In the genomic region with DNA sequence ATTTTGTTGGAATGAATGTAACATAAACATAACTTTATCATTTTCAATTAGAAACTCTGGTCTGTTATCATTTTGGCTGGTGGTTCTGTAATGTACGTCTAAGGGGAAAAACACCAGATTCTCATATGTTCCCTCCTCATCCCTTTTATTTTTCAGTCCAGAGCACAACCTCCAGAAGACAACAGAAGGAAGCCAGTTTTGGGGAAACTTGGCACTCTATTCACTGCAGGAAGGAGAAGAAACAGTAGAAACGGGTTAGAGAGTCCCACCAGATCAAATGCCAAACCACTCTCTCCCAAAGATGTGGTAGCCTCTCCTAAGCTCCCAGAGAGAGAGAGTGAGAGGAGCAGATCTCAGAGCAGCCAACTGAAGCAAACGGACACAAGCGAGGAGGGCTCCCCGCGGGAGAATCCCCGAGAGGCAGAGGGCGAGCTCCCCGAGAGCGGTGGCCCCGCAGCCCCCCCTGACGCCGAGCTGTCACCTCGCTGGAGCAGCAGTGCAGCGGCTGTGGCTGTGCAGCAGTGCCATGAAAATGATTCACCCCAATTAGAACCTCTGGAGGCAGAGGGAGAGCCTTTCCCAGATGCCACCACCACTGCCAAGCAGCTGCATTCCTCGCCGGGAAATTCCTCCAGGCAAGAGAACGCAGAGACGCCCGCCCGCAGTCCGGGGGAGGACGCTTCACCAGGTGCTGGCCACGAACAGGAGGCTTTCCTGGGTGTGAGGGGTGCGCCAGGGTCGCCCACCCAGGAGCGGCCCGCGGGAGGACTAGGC, we compare ENCODE assay signal across 8 cellular contexts.
DNase-seq lines count a peak whose midpoint lies in the region; ATAC-seq, FAIRE-seq and TF ChIP-seq lines count a peak whose summit lies in the region.

No MANE protein-coding gene starts in this region.

- H3K4me2 ChIP-seq in OCI-LY7 (ENCODE audit: low read length): peak overlapping the region; percentile 97

- in situ Hi-C loops in astrocyte of the spinal cord (cut with HindIII; ENCODE audit: low sequenced_read_pairs): no loop called here

- H2AFZ ChIP-seq in OCI-LY7 (ENCODE audit: low read length): peak overlapping the region; percentile 80

- H3K9me2 ChIP-seq in OCI-LY7 (ENCODE audit: insufficient read depth, low read length): no peaks in the 10 kb centered on the region

- ATAC-seq in GM19452 (IDR thresholded peaks at IDR 0.05; ENCODE audit: unreplicated experiment): peak; percentile 2
- no peak for ATAC-seq in HG03571 (IDR thresholded peaks at IDR 0.05; ENCODE audit: unreplicated experiment)

- peaks cover 46% of the 10 kb centered on the region for H3K79me2 ChIP-seq in OCI-LY7 (ENCODE audit: insufficient read depth, low read depth, low read length)

- H3K27ac ChIP-seq in AG04450 (ENCODE audit: low read depth, low read length) (no peak overlapping the region), OCI-LY7 (ENCODE audit: low read depth, low read length, poor library complexity, severe bottlenecking) (peak overlapping the region; percentile 88), iPS-20b (ENCODE audit: low read length) (no peak overlapping the region), small intestine (ENCODE audit: low read depth in 1 of 2, low read length in 1 of 2) (peak overlapping the region; percentile 98 to 100)

- H3K4me3 ChIP-seq in AG04450 (ENCODE audit: low read depth, low read length): peak overlapping the region; percentile 71
- H3K4me3 ChIP-seq in OCI-LY7 (ENCODE audit: low read depth, low read length, poor library complexity, severe bottlenecking): peak overlapping the region; percentile 84
- H3K4me3 ChIP-seq in astrocyte of the spinal cord (ENCODE audit: low read depth, low read length): peak overlapping the region; percentile 75
- H3K4me3 ChIP-seq in iPS-20b (ENCODE audit: low read length): peak overlapping the region; percentile 54
- H3K4me3 ChIP-seq in small intestine (ENCODE audit: low read depth in 1 of 2, low read length in 2 of 2): peak overlapping the region; percentile 85 to 96

- H3K36me3 ChIP-seq in OCI-LY7 (ENCODE audit: insufficient read depth, low read length) (no peaks in the 10 kb centered on the region), iPS-20b (ENCODE audit: insufficient read depth, low read depth, low read length) (no peaks in the 10 kb centered on the region), small intestine (ENCODE audit: control insufficient read depth in 2 of 2, insufficient read depth in 2 of 2, low read length in 2 of 2) (no peaks in the 10 kb centered on the region)

- H4K20me1 ChIP-seq in OCI-LY7 (ENCODE audit: insufficient read depth, low read length): no peaks in the 10 kb centered on the region

- no peak for TF ChIP-seq CTCF in AG04450 (IDR thresholded peaks at IDR 0.05; ENCODE audit: low read depth, low read length)
- no peak for TF ChIP-seq CTCF in OCI-LY7 (conservative IDR thresholded peaks at IDR 0.05; ENCODE audit: low read length)
- no peak for TF ChIP-seq CTCF in astrocyte of the spinal cord (IDR thresholded peaks at IDR 0.05; ENCODE audit: low read depth, low read length)

- CTCF ChIA-PET in AG04450 (lab: Charles Lee) (interaction anchor here (0.5 to 2.0 kb wide), 8 partner anchors 14 to 172 kb away, joined by 3 to 11 read pairs (median 3); no protein-coding TSS in a partner anchor), OCI-LY7 (lab: Charles Lee; ENCODE audit: unreplicated experiment) (interaction anchor here (0.6 to 1.9 kb wide), 5 partner anchors 8 to 959 kb away, joined by 3 to 7 read pairs (median 3); no protein-coding TSS in a partner anchor)

- no peak overlapping the region for H3K9ac ChIP-seq in iPS-20b (ENCODE audit: low read depth, low read length)

- H3K4me1 ChIP-seq in OCI-LY7 (ENCODE audit: insufficient read depth, low read length, poor library complexity, severe bottlenecking) (peaks cover 34% of the 10 kb centered on the region), iPS-20b (ENCODE audit: insufficient read depth, low read length) (peaks cover 6% of the 10 kb centered on the region; the same call in 1 of the 2 replicates), small intestine (ENCODE audit: control insufficient read depth in 2 of 2, insufficient read depth in 1 of 2, low read depth in 1 of 2, low read length in 1 of 2) (no peaks in the 10 kb centered on the region)

- BruUV-seq in OCI-LY7 (replicated peaks; lab: Mats Ljungman, UMichigan): no TSS peak

- intact Hi-C loops in OCI-LY7 (cut with micrococcal nuclease; ENCODE audit: unreplicated experiment): loop anchor here (1.0 to 10.0 kb wide), 11 partner anchors 9 to 1146 kb away; partner anchors contain the start of genes ATG5, BEND3, QRSL1 and RTN4IP1

- POLR2A ChIA-PET in AG04450 (lab: Yijun Ruan, JAX) (interaction anchor here (0.5 to 1.3 kb wide), 2 partner anchors 50 to 55 kb away, joined by 4 to 9 read pairs; no protein-coding TSS in a partner anchor), OCI-LY7 (lab: Charles Lee) (interaction anchor here (0.6 to 6.8 kb wide), 11 partner anchors 12 to 461 kb away, joined by 3 to 157 read pairs (median 4); no protein-coding TSS in a partner anchor)

- 1% methylated on average over 24 to 29 of the region's 29 CpGs for WGBS in small intestine, 3 donors

- H3K9me3 ChIP-seq in AG04450 (ENCODE audit: control insufficient read depth, insufficient read depth, low read length) (no peaks in the 10 kb centered on the region; the same call in 1 of the 2 replicates), OCI-LY7 (ENCODE audit: low read length) (no peaks in the 10 kb centered on the region), iPS-20b (ENCODE audit: insufficient read depth, low read depth, low read length) (no peaks in the 10 kb centered on the region), small intestine (ENCODE audit: control insufficient read depth, low read depth) (no peaks in the 10 kb centered on the region)

- DNase-seq in AG04450 (ENCODE audit: low read depth, low spot score) (no peak), OCI-LY7 (ENCODE audit: low spot score) (peak; percentile 42), astrocyte of the spinal cord (ENCODE audit: low read depth, low spot score) (peak; percentile 29), small intestine (peak; percentile 54), SKM-1 treated with dmso at 0.1 percent for 144 hours (lab: John Stamatoyannopoulos, UW; ENCODE audit: unreplicated experiment) (no peak)

- H3K27me3 ChIP-seq in AG04450 (ENCODE audit: control insufficient read depth, insufficient read depth, low read length): peaks cover 3% of the 10 kb centered on the region
- peaks cover 87% of the 10 kb centered on the region for H3K27me3 ChIP-seq in iPS-20b (ENCODE audit: insufficient read depth, low read length)
- peaks cover 0 to 4% of the 10 kb centered on the region in 2 donors for H3K27me3 ChIP-seq in small intestine (ENCODE audit: control insufficient read depth in 2 of 2, insufficient read depth in 2 of 2, low read length in 2 of 2)

- no peak for FAIRE-seq in small intestine (lab: Jason Lieb, UNC)

Comparison
In these comparisons a context has a peak if more than half of its experiments do, and no peak if none do; other contexts are left out.
1. DNase-seq: peak in OCI-LY7 (single experiment), astrocyte of the spinal cord (single experiment) and small intestine (single experiment); none in AG04450 (single experiment) and SKM-1 treated with dmso at 0.1 percent for 144 hours (single experiment).
2. H3K27ac ChIP-seq: peak in OCI-LY7 (single experiment) and small intestine (2 of 2); none in AG04450 (single experiment) and iPS-20b (single experiment).
3. Peak in every context shown above with its lines, with median percentiles within 50 percentile points of each other: H3K4me3 ChIP-seq.